21 cellular contexts compared by ENCODE assay signal in genomic region chr16:86581458-86581857, GRCh38. TPM values are rescaled to one million over a fixed set of nuclear protein-coding genes. Genes with fewer than 3 reads are reported as not detected.
DNase-seq lines count a peak whose midpoint lies in the region; TF ChIP-seq lines count a peak whose summit lies in the region.
"Had no signal": no experiment of that assay in that cellular context is flagged by ENCODE, and none has a peak within 500 bp of the region (broad histone marks: within the 10 kb centered on the region; RNA-seq: fewer than 3 reads in every experiment).

No MANE protein-coding gene starts in this region.

- H3K36me3 ChIP-seq in CD8-positive, alpha-beta memory T cell (ENCODE audit: insufficient read depth, low read length), result no peaks in the 10 kb centered on the region
- no peaks in the 10 kb centered on the region for H3K36me3 ChIP-seq in testis (ENCODE audit: low read depth, missing control alignments)
- H3K36me3 ChIP-seq: MG63, tibial nerve had no signal

- CTCF ChIA-PET in CD8-positive, alpha-beta memory T cell (lab: Charles Lee), result no interaction called here

- H3K27me3 ChIP-seq in CD8-positive, alpha-beta memory T cell (ENCODE audit: insufficient read depth, low read length, poor library complexity, severe bottlenecking), result peaks cover 16% of the 10 kb centered on the region
- no peaks in the 10 kb centered on the region for H3K27me3 ChIP-seq in testis
- H3K27me3 ChIP-seq: MG63 had no signal

- no peaks in the 10 kb centered on the region for H3K27me3 Mint-ChIP-seq in chondrocyte (ENCODE audit: low read depth)
- peaks cover 35 to 53% of the 10 kb centered on the region in 2 donors for H3K27me3 Mint-ChIP-seq in CD8-positive, alpha-beta memory T cell

- H3K27ac ChIP-seq in CD8-positive, alpha-beta memory T cell (ENCODE audit: low read depth, low read length), result no peak overlapping the region
- peak overlapping the region in 1 of 2 donors; percentile 19 for H3K27ac ChIP-seq in testis

- peak overlapping the region; percentile 69 for H3K27ac Mint-ChIP-seq in chondrocyte (ENCODE audit: unreplicated experiment)
- no peak overlapping the region for H3K27ac Mint-ChIP-seq in CD8-positive, alpha-beta memory T cell
- H3K27ac Mint-ChIP-seq: activated CD4-positive, alpha-beta T cell treated with anti-CD3 and anti-CD28 coated beads for 36 hours; CD4-positive, alpha-beta T cell; memory B cell; stimulated activated naive CD8-positive, alpha-beta T cell treated with anti-CD3 and anti-CD28 coated beads, Interleukin-15, Interleukin-2, amounts not matched to agents 100 ng/mL and 50 ng/mL, for 24 hours had no signal

- no peak overlapping the region for H3K4me3 Mint-ChIP-seq in chondrocyte (ENCODE audit: unreplicated experiment)
- no peak overlapping the region for H3K4me3 Mint-ChIP-seq in CD8-positive, alpha-beta memory T cell
- H3K4me3 Mint-ChIP-seq: activated CD4-positive, alpha-beta T cell treated with anti-CD3 and anti-CD28 coated beads for 36 hours; CD4-positive, alpha-beta T cell; memory B cell; stimulated activated naive CD8-positive, alpha-beta T cell treated with anti-CD3 and anti-CD28 coated beads, Interleukin-15, Interleukin-2, amounts not matched to agents 100 ng/mL and 50 ng/mL, for 24 hours had no signal

- 48 to 69% methylated on average over 4 of the region's 4 CpGs for WGBS in testis, 2 donors

- peaks cover 5% of the 10 kb centered on the region for H3K36me3 Mint-ChIP-seq in chondrocyte (ENCODE audit: low read depth)
- H3K36me3 Mint-ChIP-seq in CD8-positive, alpha-beta memory T cell, result no peaks in the 10 kb centered on the region
- H3K36me3 Mint-ChIP-seq: memory B cell had no signal

- TF ChIP-seq CTCF in AG10803 (conservative IDR thresholded peaks at IDR 0.05; ENCODE audit: low read length) (no peak), HFF-Myc (IDR thresholded peaks at IDR 0.05; ENCODE audit: low read depth, low read length, missing control alignments) (no peak), chondrocyte (IDR thresholded peaks at IDR 0.05) (no peak), testis (IDR thresholded peaks at IDR 0.05) (no peak)

- intact Hi-C loops in posterior vena cava (cut with DNase I), result loop anchor here (5.0 to 10.0 kb wide), 2 partner anchors 101 to 803 kb away; partner anchors contain the start of gene FBXO31 (in 1 of the 2)
- intact Hi-C loops in testis (cut with DNase I; ENCODE audit: low total_unique reads), result no loop called here

- H3K9me3 ChIP-seq in CD8-positive, alpha-beta memory T cell (ENCODE audit: low read length), result no peaks in the 10 kb centered on the region
- no peaks in the 10 kb centered on the region for H3K9me3 ChIP-seq in testis
- H3K9me3 ChIP-seq: MG63, tibial nerve had no signal

- no peak for DNase-seq in AG10803 (ENCODE audit: low read depth)
- DNase-seq in HFF-Myc (ENCODE audit: extremely low read depth, low read depth), result no peak
- DNase-seq in chondrocyte (ENCODE audit: low spot score), result no peak
- DNase-seq in posterior vena cava (ENCODE audit: low spot score), result peak; percentile 37
- DNase-seq in CD8-positive, alpha-beta memory T cell, result no peak
- DNase-seq in GDM1 (lab: John Stamatoyannopoulos, UW), result no peak
- no peak for DNase-seq in testis
- DNase-seq in stimulated activated CD8-positive, alpha-beta memory T cell treated with anti-CD3 and anti-CD28 coated beads, Interleukin-4, amount 100 ng/mL, for 48 hours, result no peak
- DNase-seq: activated CD4-positive, alpha-beta T cell treated with anti-CD3 and anti-CD28 coated beads for 36 hours; activated CD8-positive, alpha-beta memory T cell treated with anti-CD3 and anti-CD28 coated beads for 24 hours; activated T-cell treated with anti-CD3 and anti-CD28 coated beads, Interleukin-2, amount 50 U/mL, for 1 hour; CD4-positive, alpha-beta T cell; MG63; NCI-H1417 treated with DMSO at 0.1 percent for 48 hours; NCI-H510A treated with DMSO at 0.1 percent for 48 hours; NK-92 treated with Interleukin-12 subunit alpha and Interleukin-12 subunit beta, amount 100 ng/mL, for 24 hours; nucleus accumbens; T-helper 1 cell had no signal

- H3K4me3 ChIP-seq in AG10803 (ENCODE audit: low read length) (peak overlapping the region; percentile 13; the same call in 1 of the 2 replicates), HFF-Myc (replicated peaks; ENCODE audit: low read depth, low read length) (peak overlapping the region; percentile 64), testis (no peak overlapping the region)
- H3K4me3 ChIP-seq in CD8-positive, alpha-beta memory T cell (ENCODE audit: low read length), result no peak overlapping the region
- H3K4me3 ChIP-seq: MG63 had no signal

- no peak for TF ChIP-seq POLR2A in testis (IDR thresholded peaks at IDR 0.05)

- POLR2A ChIA-PET in CD8-positive, alpha-beta memory T cell (lab: Charles Lee), result no interaction called here

- H3K4me1 ChIP-seq in CD8-positive, alpha-beta memory T cell (ENCODE audit: insufficient read depth, low read length), result no peaks in the 10 kb centered on the region
- peaks cover 5% of the 10 kb centered on the region for H3K4me1 ChIP-seq in testis

- H3K9me3 Mint-ChIP-seq in chondrocyte (ENCODE audit: low read depth), result no peaks in the 10 kb centered on the region
- peaks cover 0 to 2% (median 0%) of the 10 kb centered on the region in 5 donors for H3K9me3 Mint-ChIP-seq in CD8-positive, alpha-beta memory T cell
- H3K9me3 Mint-ChIP-seq: CD4-positive, alpha-beta T cell; memory B cell; stimulated activated naive CD8-positive, alpha-beta T cell treated with anti-CD3 and anti-CD28 coated beads, Interleukin-15, Interleukin-2, amounts not matched to agents 100 ng/mL and 50 ng/mL, for 24 hours had no signal

- H3K4me1 Mint-ChIP-seq in chondrocyte (ENCODE audit: low read depth), result peaks cover 52% of the 10 kb centered on the region
- peaks cover 3 to 6% (median 4%) of the 10 kb centered on the region in 3 donors for H3K4me1 Mint-ChIP-seq in CD8-positive, alpha-beta memory T cell
- H3K4me1 Mint-ChIP-seq: memory B cell had no signal

RNA-seq across cellular contexts. Expression of gene FOXL1, which starts 3.1 kb away (rescaled TPM):
- total RNA-seq in chondrocyte, result 7.7 to 10.1 TPM (median 8.1 TPM) in 3 replicates
- total RNA-seq in posterior vena cava, result 1 to 10 TPM; 7.5 to 8.9 TPM
- total RNA-seq in CD8-positive, alpha-beta memory T cell, result not detected
- not detected for polyA plus RNA-seq in CD8-positive, alpha-beta memory T cell
- 1 to 10 TPM; 4.6 to 5.9 TPM for total RNA-seq in testis
- 1.4 TPM for polyA plus RNA-seq in testis (ENCODE audit: insufficient read depth, low read depth, low replicate concordance)
- total RNA-seq: activated CD4-positive, alpha-beta T cell treated with anti-CD3 and anti-CD28 coated beads for 36 hours; CD4-positive, alpha-beta T cell had no signal

RNA-seq across cellular contexts. Expression of gene FOXC2, which starts 14.8 kb away (rescaled TPM):
- 70.4 to 84.2 TPM (median 77.8 TPM) in 3 replicates for total RNA-seq in chondrocyte
- 10 to 100 TPM; 11.9 to 12.2 TPM for total RNA-seq in posterior vena cava
- not detected for total RNA-seq in CD8-positive, alpha-beta memory T cell
- polyA plus RNA-seq in CD8-positive, alpha-beta memory T cell, result not detected
- 10 to 100 TPM in 1 of 2 donors, 1 to 10 TPM in 1; 7.6 to 11.2 TPM for total RNA-seq in testis
- polyA plus RNA-seq in testis (ENCODE audit: insufficient read depth, low read depth, low replicate concordance), result 3.9 TPM
- total RNA-seq: activated CD4-positive, alpha-beta T cell treated with anti-CD3 and anti-CD28 coated beads for 36 hours had no signal

RNA-seq across cellular contexts. Expression of gene MTHFSD, which starts 26.4 kb away (rescaled TPM):
- total RNA-seq in chondrocyte (8.1 to 13.2 TPM (median 8.5 TPM) in 3 replicates), posterior vena cava (10 to 100 TPM; 11.8 to 14.1 TPM), testis (10 to 100 TPM; 45.0 to 55.6 TPM)
- total RNA-seq in CD8-positive, alpha-beta memory T cell, result 10 to 100 TPM; 21.9 to 25.0 TPM
- polyA plus RNA-seq in CD8-positive, alpha-beta memory T cell, result 23.0 TPM
- 42.2 TPM for polyA plus RNA-seq in testis (ENCODE audit: insufficient read depth, low read depth, low replicate concordance)

Comparison
In these comparisons a context has a peak if more than half of its experiments do, and no peak if none do; other contexts are left out.
1. H3K4me3 ChIP-seq: peak in AG10803 (single experiment) and HFF-Myc (single experiment); none in CD8-positive, alpha-beta memory T cell (single experiment) and testis (0 of 2).
2. RNA of gene FOXC2, which starts 14.8 kb away (total RNA-seq): 70.4 to 84.2 TPM in chondrocyte, 11.9 to 12.2 TPM in posterior vena cava and 7.6 to 11.2 TPM in testis; not detected in CD8-positive, alpha-beta memory T cell; every median in the first group is over 4 times any median in the second.